Comparison of ENCODE assay signal across 1 cellular context in the genomic region with DNA sequence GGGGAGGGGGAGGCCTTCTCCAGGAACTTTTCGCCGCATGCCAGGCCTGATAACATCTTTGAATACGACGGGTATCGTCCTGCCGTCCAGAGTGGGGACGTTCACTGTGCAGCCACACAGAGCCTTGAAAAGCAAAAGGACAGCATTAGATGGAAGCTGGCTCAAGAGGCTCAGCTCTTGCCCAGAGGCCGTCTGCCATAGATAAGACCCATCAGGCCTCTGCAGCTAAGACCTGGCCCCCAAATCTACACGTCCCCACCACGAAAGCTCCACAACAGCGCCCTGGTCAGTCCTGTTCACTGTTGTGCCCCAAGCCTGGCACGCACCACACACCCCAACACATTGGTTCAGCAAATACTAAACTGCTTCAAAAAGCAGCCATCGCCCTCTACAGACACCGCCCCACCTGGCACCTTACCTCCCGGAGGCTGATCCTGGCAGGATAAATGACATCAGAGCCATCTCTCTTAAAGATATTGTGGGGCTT.
TF ChIP-seq lines count a peak whose summit lies in the region.

No MANE protein-coding gene starts in this region.

TF ChIP-seq in H1, 55 proteins besides CTCF, POLR2A, EP300 and RAD21:
- no peak for TF ChIP-seq EZH2 (IDR thresholded peaks at IDR 0.05; ENCODE audit: low read depth, low read length, severe bottlenecking)
